ENCODE assay signal across 17 cellular contexts in genomic region chr3:47783673-47784072, GRCh38. TPM values are rescaled to one million over a fixed set of nuclear protein-coding genes. Genes with fewer than 3 reads are reported as not detected.
A peak's percentile ranks its signal among the peaks of the same experiment; 100 is the strongest.
DNase-seq lines count a peak whose midpoint lies in the region; ATAC-seq and TF ChIP-seq lines count a peak whose summit lies in the region.
"Had no signal": no experiment of that assay in that cellular context is flagged by ENCODE, and none has a peak within 500 bp of the region (broad histone marks: within the 10 kb centered on the region; RNA-seq: fewer than 3 reads in every experiment).

No MANE protein-coding gene starts in this region.

- peak overlapping the region; percentile 62 for H3K4me3 ChIP-seq in GM12865 (ENCODE audit: low read depth, low read length)
- peak overlapping the region; percentile 96 for H3K4me3 ChIP-seq in OCI-LY7 (ENCODE audit: low read depth, low read length, poor library complexity, severe bottlenecking)

- peaks cover 34% of the 10 kb centered on the region for H3K4me1 ChIP-seq in OCI-LY7 (ENCODE audit: insufficient read depth, low read length, poor library complexity, severe bottlenecking)

- peak overlapping the region; percentile 6 for H3K4me3 Mint-ChIP-seq in natural killer cell treated with Interleukin-12 subunit alpha and Interleukin-12 subunit beta and Interleukin-15 and Interleukin-18, amount 100 ng/mL, for 72 hours
- no peak overlapping the region for H3K4me3 Mint-ChIP-seq in effector memory CD8-positive, alpha-beta T cell

- H3K9me3 ChIP-seq in OCI-LY7 (ENCODE audit: low read length) = no peaks in the 10 kb centered on the region
- H3K9me3 ChIP-seq: Caco-2 had no signal

- H3K36me3 Mint-ChIP-seq in natural killer cell treated with Interleukin-12 subunit alpha and Interleukin-12 subunit beta and Interleukin-15 and Interleukin-18, amount 100 ng/mL, for 72 hours = peaks cover 6% of the 10 kb centered on the region
- peaks cover 36% of the 10 kb centered on the region for H3K36me3 Mint-ChIP-seq in effector memory CD8-positive, alpha-beta T cell (ENCODE audit: insufficient read depth)

- H2AFZ ChIP-seq in OCI-LY7 (ENCODE audit: low read length) = peak overlapping the region; percentile 38; the same call in 1 of the 2 replicates

- H3K27ac Mint-ChIP-seq in natural killer cell treated with Interleukin-12 subunit alpha and Interleukin-12 subunit beta and Interleukin-15 and Interleukin-18, amount 100 ng/mL, for 72 hours = no peak overlapping the region
- no peak overlapping the region for H3K27ac Mint-ChIP-seq in effector memory CD8-positive, alpha-beta T cell

- no peak overlapping the region for H3K27ac ChIP-seq in OCI-LY7 (ENCODE audit: low read depth, low read length, poor library complexity, severe bottlenecking)

- peak overlapping the region; percentile 97 for H3K4me2 ChIP-seq in OCI-LY7 (ENCODE audit: low read length)

- POLR2A ChIA-PET in OCI-LY7 (lab: Charles Lee) = interaction anchor here (0.6 to 0.9 kb wide), 2 partner anchors 67 to 168 kb away, joined by 4 read pairs; no protein-coding TSS in a partner anchor

- intact Hi-C loops in OCI-LY7 (cut with micrococcal nuclease; ENCODE audit: unreplicated experiment) = loop anchor here (5.0 kb wide), 1 partner anchor 519 kb away; the partner anchor contains the start of gene NME6

- H3K36me3 ChIP-seq in OCI-LY7 (ENCODE audit: insufficient read depth, low read length) = peaks cover 13% of the 10 kb centered on the region

- peaks cover 10% of the 10 kb centered on the region; the same call in 1 of the 2 replicates for H4K20me1 ChIP-seq in OCI-LY7 (ENCODE audit: insufficient read depth, low read length)

- H3K4me1 Mint-ChIP-seq in natural killer cell treated with Interleukin-12 subunit alpha and Interleukin-12 subunit beta and Interleukin-15 and Interleukin-18, amount 100 ng/mL, for 72 hours (ENCODE audit: low read depth in 2 of 2) = peaks cover 23 to 33% of the 10 kb centered on the region in 2 donors
- peaks cover 19 to 25% of the 10 kb centered on the region in 2 donors for H3K4me1 Mint-ChIP-seq in effector memory CD8-positive, alpha-beta T cell (ENCODE audit: low read depth in 2 of 2)

- H3K79me2 ChIP-seq in OCI-LY7 (ENCODE audit: insufficient read depth, low read depth, low read length) = peaks cover 36% of the 10 kb centered on the region

- no TSS peak for BruUV-seq in OCI-LY7 (replicated peaks; lab: Mats Ljungman, UMichigan)

- ATAC-seq in natural killer cell treated with Interleukin-12 subunit alpha and Interleukin-12 subunit beta and Interleukin-15 and Interleukin-18, amount 100 ng/mL, for 72 hours = no peak
- no peak for ATAC-seq in GM21447 (IDR thresholded peaks at IDR 0.05; ENCODE audit: unreplicated experiment)
- no peak for ATAC-seq in effector memory CD8-positive, alpha-beta T cell (replicated peaks)
- ATAC-seq: HCT116 had no signal

- no peaks in the 10 kb centered on the region for H3K9me2 ChIP-seq in OCI-LY7 (ENCODE audit: insufficient read depth, low read length)

- DNase-seq in GM12865 (ENCODE audit: low read depth) = no peak
- no peak for DNase-seq in OCI-LY7 (ENCODE audit: low spot score)
- DNase-seq in natural killer cell treated with Interleukin-12 subunit alpha and Interleukin-12 subunit beta and Interleukin-15 and Interleukin-18, amount 100 ng/mL, for 72 hours (ENCODE audit: low spot score) = no peak
- no peak for DNase-seq in cortex of kidney (lab: John Stamatoyannopoulos, UW)
- DNase-seq in superior temporal gyrus (ENCODE audit: extremely low spot score) = no peak
- no peak for DNase-seq in effector memory CD8-positive, alpha-beta T cell
- DNase-seq: Caco-2, GDM1, GOT3, NCI-H1105 treated with DMSO at 0.1 percent for 48 hours, NCI-H187, NCI-H345, NCI-H526, Right ventricle myocardium superior, SW 1271 had no signal

- H3K27me3 Mint-ChIP-seq in natural killer cell treated with Interleukin-12 subunit alpha and Interleukin-12 subunit beta and Interleukin-15 and Interleukin-18, amount 100 ng/mL, for 72 hours = no peaks in the 10 kb centered on the region
- H3K27me3 Mint-ChIP-seq in effector memory CD8-positive, alpha-beta T cell = no peaks in the 10 kb centered on the region

- TF ChIP-seq CTCF in GM12865 (IDR thresholded peaks at IDR 0.05; ENCODE audit: insufficient read depth, low read depth, low read length, missing control alignments) = no peak
- TF ChIP-seq CTCF in OCI-LY7 (conservative IDR thresholded peaks at IDR 0.05; ENCODE audit: low read length) = no peak

- CTCF ChIA-PET in OCI-LY7 (lab: Charles Lee; ENCODE audit: unreplicated experiment) = no interaction called here

- H3K9me3 Mint-ChIP-seq in natural killer cell treated with Interleukin-12 subunit alpha and Interleukin-12 subunit beta and Interleukin-15 and Interleukin-18, amount 100 ng/mL, for 72 hours = no peaks in the 10 kb centered on the region
- no peaks in the 10 kb centered on the region for H3K9me3 Mint-ChIP-seq in effector memory CD8-positive, alpha-beta T cell

RNA-seq across cellular contexts. Expression of gene SMARCC1, which starts 2.0 kb away (rescaled TPM):
- total RNA-seq in OCI-LY7 (2014; rRNA removed; shearing (Covaris generic)) = 70.5 and 83.2 TPM in 2 replicates
- total RNA-seq in OCI-LY7 (2022) = 176 and 182 TPM in 2 replicates
- total RNA-seq in natural killer cell treated with Interleukin-12 subunit alpha and Interleukin-12 subunit beta and Interleukin-15 and Interleukin-18, amount 100 ng/mL, for 72 hours = 100 to 1,000 TPM in 1 of 2 donors, 10 to 100 TPM in 1; 93.8 to 130 TPM

RNA-seq across cellular contexts. Expression of gene DHX30, which starts 19.3 kb away (rescaled TPM):
- total RNA-seq in OCI-LY7 (2014; rRNA removed; shearing (Covaris generic)) = 93.0 and 102 TPM in 2 replicates
- total RNA-seq in OCI-LY7 (2022) = 96.6 and 104 TPM in 2 replicates
- 100 to 1,000 TPM; 101 to 177 TPM for total RNA-seq in natural killer cell treated with Interleukin-12 subunit alpha and Interleukin-12 subunit beta and Interleukin-15 and Interleukin-18, amount 100 ng/mL, for 72 hours
